In the genomic region with DNA sequence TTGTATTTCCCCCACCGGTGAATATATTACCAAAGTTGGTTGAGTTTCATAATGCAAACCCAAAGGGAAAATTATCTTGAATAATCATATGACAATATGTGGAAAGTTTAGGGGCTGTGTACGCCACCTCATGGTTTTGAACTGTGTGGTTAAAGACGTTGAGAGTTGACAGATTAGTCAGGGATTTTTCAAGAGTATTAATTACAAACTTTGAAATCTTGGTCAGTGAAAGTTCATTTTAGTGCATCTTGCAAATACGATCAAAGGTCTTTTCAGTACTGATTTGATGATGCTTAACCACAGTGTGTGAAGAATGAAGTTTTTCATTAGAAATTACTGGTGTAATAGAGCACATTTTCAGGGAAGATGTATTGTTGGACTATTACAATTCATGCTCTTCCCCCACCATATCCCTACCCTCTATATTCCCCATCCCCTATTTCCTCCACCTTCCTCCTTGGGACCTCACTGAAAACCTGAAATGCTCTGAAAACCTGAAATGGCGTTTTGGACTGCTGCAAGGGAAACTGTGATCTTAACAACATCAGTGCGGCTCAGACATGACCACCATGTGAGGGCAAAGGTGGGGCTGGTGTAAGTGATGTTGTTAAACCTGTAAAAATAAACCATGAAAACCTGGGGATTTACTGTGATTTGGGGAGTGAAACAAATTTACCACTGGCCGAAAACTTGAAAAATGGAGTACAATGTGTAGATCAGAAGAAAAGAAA, we compare ENCODE assay signal across 1 cellular context.
TF ChIP-seq lines count a peak whose summit lies in the region.

No MANE protein-coding gene starts in this region.

TF ChIP-seq in GM23338, 12 proteins besides CTCF, POLR2A, EP300 and RAD21 (continued from another document):
- TF ChIP-seq, protein P1, sequence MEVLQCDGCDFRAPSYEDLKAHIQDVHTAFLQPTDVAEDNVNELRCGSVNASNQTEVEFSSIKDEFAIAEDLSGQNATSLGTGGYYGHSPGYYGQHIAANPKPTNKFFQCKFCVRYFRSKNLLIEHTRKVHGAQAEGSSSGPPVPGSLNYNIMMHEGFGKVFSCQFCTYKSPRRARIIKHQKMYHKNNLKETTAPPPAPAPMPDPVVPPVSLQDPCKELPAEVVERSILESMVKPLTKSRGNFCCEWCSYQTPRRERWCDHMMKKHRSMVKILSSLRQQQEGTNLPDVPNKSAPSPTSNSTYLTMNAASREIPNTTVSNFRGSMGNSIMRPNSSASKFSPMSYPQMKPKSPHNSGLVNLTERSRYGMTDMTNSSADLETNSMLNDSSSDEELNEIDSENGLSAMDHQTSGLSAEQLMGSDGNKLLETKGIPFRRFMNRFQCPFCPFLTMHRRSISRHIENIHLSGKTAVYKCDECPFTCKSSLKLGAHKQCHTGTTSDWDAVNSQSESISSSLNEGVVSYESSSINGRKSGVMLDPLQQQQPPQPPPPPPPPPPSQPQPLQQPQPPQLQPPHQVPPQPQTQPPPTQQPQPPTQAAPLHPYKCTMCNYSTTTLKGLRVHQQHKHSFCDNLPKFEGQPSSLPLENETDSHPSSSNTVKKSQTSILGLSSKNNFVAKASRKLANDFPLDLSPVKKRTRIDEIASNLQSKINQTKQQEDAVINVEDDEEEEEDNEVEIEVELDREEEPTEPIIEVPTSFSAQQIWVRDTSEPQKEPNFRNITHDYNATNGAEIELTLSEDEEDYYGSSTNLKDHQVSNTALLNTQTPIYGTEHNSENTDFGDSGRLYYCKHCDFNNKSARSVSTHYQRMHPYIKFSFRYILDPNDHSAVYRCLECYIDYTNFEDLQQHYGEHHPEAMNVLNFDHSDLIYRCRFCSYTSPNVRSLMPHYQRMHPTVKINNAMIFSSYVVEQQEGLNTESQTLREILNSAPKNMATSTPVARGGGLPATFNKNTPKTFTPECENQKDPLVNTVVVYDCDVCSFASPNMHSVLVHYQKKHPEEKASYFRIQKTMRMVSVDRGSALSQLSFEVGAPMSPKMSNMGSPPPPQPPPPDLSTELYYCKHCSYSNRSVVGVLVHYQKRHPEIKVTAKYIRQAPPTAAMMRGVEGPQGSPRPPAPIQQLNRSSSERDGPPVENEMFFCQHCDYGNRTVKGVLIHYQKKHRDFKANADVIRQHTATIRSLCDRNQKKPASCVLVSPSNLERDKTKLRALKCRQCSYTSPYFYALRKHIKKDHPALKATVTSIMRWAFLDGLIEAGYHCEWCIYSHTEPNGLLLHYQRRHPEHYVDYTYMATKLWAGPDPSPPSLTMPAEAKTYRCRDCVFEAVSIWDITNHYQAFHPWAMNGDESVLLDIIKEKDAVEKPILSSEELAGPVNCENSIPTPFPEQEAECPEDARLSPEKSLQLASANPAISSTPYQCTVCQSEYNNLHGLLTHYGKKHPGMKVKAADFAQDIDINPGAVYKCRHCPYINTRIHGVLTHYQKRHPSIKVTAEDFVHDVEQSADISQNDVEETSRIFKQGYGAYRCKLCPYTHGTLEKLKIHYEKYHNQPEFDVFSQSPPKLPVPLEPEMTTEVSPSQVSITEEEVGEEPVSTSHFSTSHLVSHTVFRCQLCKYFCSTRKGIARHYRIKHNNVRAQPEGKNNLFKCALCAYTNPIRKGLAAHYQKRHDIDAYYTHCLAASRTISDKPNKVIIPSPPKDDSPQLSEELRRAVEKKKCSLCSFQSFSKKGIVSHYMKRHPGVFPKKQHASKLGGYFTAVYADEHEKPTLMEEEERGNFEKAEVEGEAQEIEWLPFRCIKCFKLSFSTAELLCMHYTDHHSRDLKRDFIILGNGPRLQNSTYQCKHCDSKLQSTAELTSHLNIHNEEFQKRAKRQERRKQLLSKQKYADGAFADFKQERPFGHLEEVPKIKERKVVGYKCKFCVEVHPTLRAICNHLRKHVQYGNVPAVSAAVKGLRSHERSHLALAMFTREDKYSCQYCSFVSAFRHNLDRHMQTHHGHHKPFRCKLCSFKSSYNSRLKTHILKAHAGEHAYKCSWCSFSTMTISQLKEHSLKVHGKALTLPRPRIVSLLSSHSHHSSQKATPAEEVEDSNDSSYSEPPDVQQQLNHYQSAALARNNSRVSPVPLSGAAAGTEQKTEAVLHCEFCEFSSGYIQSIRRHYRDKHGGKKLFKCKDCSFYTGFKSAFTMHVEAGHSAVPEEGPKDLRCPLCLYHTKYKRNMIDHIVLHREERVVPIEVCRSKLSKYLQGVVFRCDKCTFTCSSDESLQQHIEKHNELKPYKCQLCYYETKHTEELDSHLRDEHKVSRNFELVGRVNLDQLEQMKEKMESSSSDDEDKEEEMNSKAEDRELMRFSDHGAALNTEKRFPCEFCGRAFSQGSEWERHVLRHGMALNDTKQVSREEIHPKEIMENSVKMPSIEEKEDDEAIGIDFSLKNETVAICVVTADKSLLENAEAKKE (CRISPR knock-in tag; IDR thresholded peaks at IDR 0.05): no peak
- TF ChIP-seq NANOG (IDR thresholded peaks at IDR 0.05; ENCODE audit: borderline replicate concordance) (no peak), ZNF331 (CRISPR knock-in tag; IDR thresholded peaks at IDR 0.05; ENCODE audit: low read depth) (no peak), ZNF114 (CRISPR knock-in tag; IDR thresholded peaks at IDR 0.05) (no peak), EZH2 (IDR thresholded peaks at IDR 0.05; ENCODE audit: low read depth, unreplicated experiment) (no peak), CREB1 (CRISPR knock-in tag; IDR thresholded peaks at IDR 0.05; ENCODE audit: low read depth) (no peak), STAT1 (IDR thresholded peaks at IDR 0.05; ENCODE audit: unreplicated experiment) (no peak)
- TF ChIP-seq, protein P2, sequence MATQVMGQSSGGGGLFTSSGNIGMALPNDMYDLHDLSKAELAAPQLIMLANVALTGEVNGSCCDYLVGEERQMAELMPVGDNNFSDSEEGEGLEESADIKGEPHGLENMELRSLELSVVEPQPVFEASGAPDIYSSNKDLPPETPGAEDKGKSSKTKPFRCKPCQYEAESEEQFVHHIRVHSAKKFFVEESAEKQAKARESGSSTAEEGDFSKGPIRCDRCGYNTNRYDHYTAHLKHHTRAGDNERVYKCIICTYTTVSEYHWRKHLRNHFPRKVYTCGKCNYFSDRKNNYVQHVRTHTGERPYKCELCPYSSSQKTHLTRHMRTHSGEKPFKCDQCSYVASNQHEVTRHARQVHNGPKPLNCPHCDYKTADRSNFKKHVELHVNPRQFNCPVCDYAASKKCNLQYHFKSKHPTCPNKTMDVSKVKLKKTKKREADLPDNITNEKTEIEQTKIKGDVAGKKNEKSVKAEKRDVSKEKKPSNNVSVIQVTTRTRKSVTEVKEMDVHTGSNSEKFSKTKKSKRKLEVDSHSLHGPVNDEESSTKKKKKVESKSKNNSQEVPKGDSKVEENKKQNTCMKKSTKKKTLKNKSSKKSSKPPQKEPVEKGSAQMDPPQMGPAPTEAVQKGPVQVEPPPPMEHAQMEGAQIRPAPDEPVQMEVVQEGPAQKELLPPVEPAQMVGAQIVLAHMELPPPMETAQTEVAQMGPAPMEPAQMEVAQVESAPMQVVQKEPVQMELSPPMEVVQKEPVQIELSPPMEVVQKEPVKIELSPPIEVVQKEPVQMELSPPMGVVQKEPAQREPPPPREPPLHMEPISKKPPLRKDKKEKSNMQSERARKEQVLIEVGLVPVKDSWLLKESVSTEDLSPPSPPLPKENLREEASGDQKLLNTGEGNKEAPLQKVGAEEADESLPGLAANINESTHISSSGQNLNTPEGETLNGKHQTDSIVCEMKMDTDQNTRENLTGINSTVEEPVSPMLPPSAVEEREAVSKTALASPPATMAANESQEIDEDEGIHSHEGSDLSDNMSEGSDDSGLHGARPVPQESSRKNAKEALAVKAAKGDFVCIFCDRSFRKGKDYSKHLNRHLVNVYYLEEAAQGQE (IDR thresholded peaks at IDR 0.05; ENCODE audit: unreplicated experiment): no peak
